9 cellular contexts compared by ENCODE assay signal in genomic region chr1:234875953-234876814, GRCh38.
DNase-seq lines count a peak whose midpoint lies in the region; ATAC-seq and TF ChIP-seq lines count a peak whose summit lies in the region.
"Had no signal": no experiment of that assay in that cellular context is flagged by ENCODE, and none has a peak within 500 bp of the region (broad histone marks: within the 10 kb centered on the region; RNA-seq: fewer than 3 reads in every experiment).

No MANE protein-coding gene starts in this region.

- H3K4me1 ChIP-seq in ACC112 (ENCODE audit: control insufficient read depth, insufficient read depth, low read length, unreplicated experiment) (peaks cover 15% of the 10 kb centered on the region), IMR-90 (ENCODE audit: control insufficient read depth, insufficient read depth, low read length) (peaks cover 4% of the 10 kb centered on the region; the same call in 1 of the 2 replicates), lung (ENCODE audit: control insufficient read depth in 2 of 2, insufficient read depth in 2 of 2, low read length in 2 of 2) (peaks cover 0 to 4% of the 10 kb centered on the region in 2 donors)

- H2BK120ac ChIP-seq in IMR-90 (ENCODE audit: low read depth, low read length), result 0 out of 2 replicates have a peak overlapping the region, but pooled peaks have one; percentile 20

- H2AFZ ChIP-seq in ACC112 (ENCODE audit: low read length, unreplicated experiment) (peak overlapping the region; percentile 10), IMR-90 (replicated peaks; ENCODE audit: low read length, poor library complexity) (peak overlapping the region; percentile 3)

- in situ Hi-C loops in IMR-90 (cut with MboI; ENCODE audit: low sequenced_read_pairs), result no loop called here

- H3K4me3 ChIP-seq in ACC112 (ENCODE audit: low read depth, low read length), result no peak overlapping the region
- no peak overlapping the region for H3K4me3 ChIP-seq in IMR-90 (ENCODE audit: insufficient read depth, low read depth, low read length)
- H3K4me3 ChIP-seq in lung, result no peak overlapping the region

- no peak overlapping the region for H4K8ac ChIP-seq in IMR-90 (ENCODE audit: low read depth in 2 of 2, low read length in 2 of 2)

- 88% methylated on average over 7 of the region's 15 CpGs; no CpG with 5 or more reads in 1 of the 2 experiments for WGBS in IMR-90 (ENCODE audit: extremely low coverage in 2 of 2, insufficient read length in 1 of 2), 2 experiments
- WGBS in lung, 2 donors, result 39 to 46% methylated on average over 15 of the region's 15 CpGs

- peak overlapping the region; percentile 6 for H3K4me3 Mint-ChIP-seq in activated T-helper 17 cell treated with anti-CD3 and anti-CD28 coated beads, Interleukin-2, amount 50 U/mL, for 72 hours
- H3K4me3 Mint-ChIP-seq: activated naive CD4-positive, alpha-beta T cell treated with anti-CD3 and anti-CD28 coated beads, Interleukin-2, amount 50 U/mL, for 24 hours had no signal

- H2AK9ac ChIP-seq in IMR-90 (replicated peaks; ENCODE audit: low read depth, low read length, poor library complexity), result no peak overlapping the region

- POLR2A ChIA-PET in IMR-90 (lab: Charles Lee; ENCODE audit: unreplicated experiment), result no interaction called here

- H3K79me1 ChIP-seq in IMR-90 (ENCODE audit: low read depth in 1 of 2, low read length in 2 of 2), result no peaks in the 10 kb centered on the region

- no peak overlapping the region for H3K9ac ChIP-seq in IMR-90 (ENCODE audit: low read depth, low read length)

- CTCF ChIA-PET in IMR-90 (lab: Yijun Ruan, JAX), result no interaction called here

- no peak overlapping the region for H4K91ac ChIP-seq in IMR-90 (ENCODE audit: insufficient read depth, low read depth, low read length)

- H3K27ac ChIP-seq in ACC112 (ENCODE audit: low read depth, low read length) (peak overlapping the region; percentile 33; the same call in 1 of the 2 replicates), IMR-90 (ENCODE audit: insufficient read depth, low read length) (0 out of 2 replicates have a peak overlapping the region, but pooled peaks have one; percentile 11), lung (ENCODE audit: low read depth in 1 of 2, low read length in 1 of 2) (peak overlapping the region; percentile 7 to 59)

- BruUV-seq in IMR-90 (replicated peaks; lab: Mats Ljungman, UMichigan), result no TSS peak

- H3K4me2 ChIP-seq in IMR-90 (ENCODE audit: low read depth, low read length), result peak overlapping the region; percentile 1

- no peak overlapping the region for H2BK15ac ChIP-seq in IMR-90 (ENCODE audit: low read depth, low read length)

- H4K20me1 ChIP-seq in IMR-90 (ENCODE audit: insufficient read depth, low read length), result no peaks in the 10 kb centered on the region

- peak overlapping the region; percentile 33; the same call in 1 of the 2 replicates for H2BK20ac ChIP-seq in IMR-90 (ENCODE audit: low read depth, low read length)

- H3K4me1 Mint-ChIP-seq in activated T-helper 17 cell treated with anti-CD3 and anti-CD28 coated beads, Interleukin-2, amount 50 U/mL, for 72 hours, result peaks cover 19% of the 10 kb centered on the region

- intact Hi-C loops in IMR-90 (cut with micrococcal nuclease), result loop anchor here (1.0 kb wide), 1 partner anchor 10 kb away; no protein-coding TSS in a partner anchor

- no peaks in the 10 kb centered on the region for H3K9me3 ChIP-seq in IMR-90 (ENCODE audit: control insufficient read depth, insufficient read depth, low read length)
- no peaks in the 10 kb centered on the region for H3K9me3 ChIP-seq in lung (ENCODE audit: control insufficient read depth in 2 of 2, insufficient read depth in 1 of 2, low read length in 1 of 2)

- no peaks in the 10 kb centered on the region for H3K27me3 ChIP-seq in ACC112 (ENCODE audit: insufficient read depth, low read length)
- H3K27me3 ChIP-seq in IMR-90 (ENCODE audit: control insufficient read depth, insufficient read depth, low read length), result no peaks in the 10 kb centered on the region
- H3K27me3 ChIP-seq in lung (ENCODE audit: control insufficient read depth, insufficient read depth), result no peaks in the 10 kb centered on the region

- H2AK5ac ChIP-seq in IMR-90 (ENCODE audit: low read depth, low read length), result peak overlapping the region; percentile 48; the same call in 1 of the 2 replicates

- H2BK5ac ChIP-seq in IMR-90 (ENCODE audit: low read depth, low read length, poor library complexity, severe bottlenecking), result no peak overlapping the region

- H3K14ac ChIP-seq in IMR-90 (replicated peaks; ENCODE audit: low read depth, low read length), result no peak overlapping the region

- H3K4ac ChIP-seq in IMR-90 (ENCODE audit: low read depth, low read length), result peak overlapping the region; percentile 0

- H4K5ac ChIP-seq in IMR-90 (ENCODE audit: low read depth, low read length), result no peak overlapping the region; the same call in 1 of the 2 replicates

- H3K56ac ChIP-seq in IMR-90 (ENCODE audit: extremely low read depth, insufficient read depth, low read length), result no peak overlapping the region

- H3K9me1 ChIP-seq in IMR-90 (ENCODE audit: insufficient read depth, low read length), result no peaks in the 10 kb centered on the region; the same call in none of the 2 replicates

- TF ChIP-seq CTCF in IMR-90 (conservative IDR thresholded peaks at IDR 0.05; ENCODE audit: low read depth, low read length) (no peak), lung (IDR thresholded peaks at IDR 0.05; ENCODE audit: control extremely low read depth, extremely low read depth) (no peak)

- no peaks in the 10 kb centered on the region for H3K36me3 Mint-ChIP-seq in activated T-helper 17 cell treated with anti-CD3 and anti-CD28 coated beads, Interleukin-2, amount 50 U/mL, for 72 hours (ENCODE audit: low read depth)
- H3K36me3 Mint-ChIP-seq: activated naive CD4-positive, alpha-beta T cell treated with anti-CD3 and anti-CD28 coated beads, Interleukin-2, amount 50 U/mL, for 24 hours had no signal

- DNase-seq in IMR-90 (peak; percentile 51), lung (ENCODE audit: low spot score) (peak; percentile 67), COR-L47 (lab: John Stamatoyannopoulos, UW) (no peak), NCI-H446 (lab: John Stamatoyannopoulos, UW) (no peak)

- TF ChIP-seq POLR2A in IMR-90 (IDR thresholded peaks at IDR 0.05; ENCODE audit: low read depth, low read length), result no peak

- ATAC-seq in IMR-90 (ENCODE audit: low read depth) (peak; percentile 88), lung (ENCODE audit: insufficient read depth, low FRiP score) (peak; percentile 71), GM19463 (IDR thresholded peaks at IDR 0.05; ENCODE audit: unreplicated experiment) (no peak), SK-N-SH treated with all-trans-retinoic acid at 6 μM for 48 hours (no peak; the same call in 2 of the 3 replicates)
- ATAC-seq in activated T-helper 17 cell treated with anti-CD3 and anti-CD28 coated beads, Interleukin-2, amount 50 U/mL, for 72 hours (replicated peaks), result peak; percentile 78

- H3K23ac ChIP-seq in IMR-90 (ENCODE audit: low read depth, low read length), result no peak overlapping the region

- dilution Hi-C loops in IMR-90 (cut with HindIII; ENCODE audit: low sequenced_read_pairs, unreplicated experiment), result no loop called here

- H3K18ac ChIP-seq in IMR-90 (ENCODE audit: low read depth, low read length), result peak overlapping the region; percentile 10; the same call in 1 of the 2 replicates

- no peaks in the 10 kb centered on the region for H3K79me2 ChIP-seq in ACC112 (ENCODE audit: control insufficient read depth, insufficient read depth, low read length, unreplicated experiment)

- no peak for TF ChIP-seq RAD21 in IMR-90 (IDR thresholded peaks at IDR 0.05; ENCODE audit: low read length)

- H3K27me3 Mint-ChIP-seq in activated T-helper 17 cell treated with anti-CD3 and anti-CD28 coated beads, Interleukin-2, amount 50 U/mL, for 72 hours, result no peaks in the 10 kb centered on the region
- H3K27me3 Mint-ChIP-seq: activated naive CD4-positive, alpha-beta T cell treated with anti-CD3 and anti-CD28 coated beads, Interleukin-2, amount 50 U/mL, for 24 hours had no signal

- H3K36me3 ChIP-seq in ACC112 (ENCODE audit: insufficient read depth, low read length) (no peaks in the 10 kb centered on the region), IMR-90 (ENCODE audit: control insufficient read depth, insufficient read depth, low read length) (no peaks in the 10 kb centered on the region), lung (ENCODE audit: control insufficient read depth in 2 of 2, insufficient read depth in 2 of 2, low read length in 2 of 2) (no peaks in the 10 kb centered on the region)

- H3K9me3 Mint-ChIP-seq in activated T-helper 17 cell treated with anti-CD3 and anti-CD28 coated beads, Interleukin-2, amount 50 U/mL, for 72 hours, result no peaks in the 10 kb centered on the region
- H3K9me3 Mint-ChIP-seq: activated naive CD4-positive, alpha-beta T cell treated with anti-CD3 and anti-CD28 coated beads, Interleukin-2, amount 50 U/mL, for 24 hours had no signal

- peak overlapping the region; percentile 65 for H3K27ac Mint-ChIP-seq in activated T-helper 17 cell treated with anti-CD3 and anti-CD28 coated beads, Interleukin-2, amount 50 U/mL, for 72 hours
- H3K27ac Mint-ChIP-seq: activated naive CD4-positive, alpha-beta T cell treated with anti-CD3 and anti-CD28 coated beads, Interleukin-2, amount 50 U/mL, for 24 hours had no signal

TF ChIP-seq in IMR-90, 13 proteins besides CTCF, POLR2A, EP300 and RAD21 (continues in another document):
- TF ChIP-seq MXI1 (IDR thresholded peaks at IDR 0.05; ENCODE audit: borderline replicate concordance, low read depth, low read length), result no peak
- TF ChIP-seq RCOR1 (IDR thresholded peaks at IDR 0.05; ENCODE audit: insufficient replicate concordance, low read length), result no peak
- TF ChIP-seq RFX5 (IDR thresholded peaks at IDR 0.05; ENCODE audit: low read depth, low read length), result no peak
- no peak for TF ChIP-seq MAZ (IDR thresholded peaks at IDR 0.05; ENCODE audit: borderline replicate concordance, low read depth, low read length)
- TF ChIP-seq MAFK (IDR thresholded peaks at IDR 0.05; ENCODE audit: low read depth, low read length), result peak; percentile 86
- TF ChIP-seq CEBPB (IDR thresholded peaks at IDR 0.05; ENCODE audit: low read depth, low read length), result peak; percentile 97

TF ChIP-seq in SK-N-SH treated with all-trans-retinoic acid at 6 μM for 48 hours, 23 proteins besides CTCF, POLR2A, EP300 and RAD21:
- TF ChIP-seq ZNF8 (CRISPR knock-in tag; IDR thresholded peaks at IDR 0.05), result no peak
- no peak for TF ChIP-seq ZFP3 (CRISPR knock-in tag; IDR thresholded peaks at IDR 0.05)
- no peak for TF ChIP-seq TOX (CRISPR knock-in tag; IDR thresholded peaks at IDR 0.05; ENCODE audit: borderline replicate concordance)
- TF ChIP-seq GLIS3 (CRISPR knock-in tag; IDR thresholded peaks at IDR 0.05), result no peak
- no peak for TF ChIP-seq ARNTL (CRISPR knock-in tag; IDR thresholded peaks at IDR 0.05; ENCODE audit: borderline replicate concordance, low read depth)

Comparison
In these comparisons a context has a peak if more than half of its experiments do, and no peak if none do; other contexts are left out.
1. ATAC-seq: peak in IMR-90 (single experiment), activated T-helper 17 cell treated with anti-CD3 and anti-CD28 coated beads, Interleukin-2, amount 50 U/mL, for 72 hours (single experiment) and lung (single experiment); none in GM19463 (single experiment) and SK-N-SH treated with all-trans-retinoic acid at 6 μM for 48 hours (single experiment).
2. DNase-seq: peak in IMR-90 (single experiment) and lung (single experiment); none in COR-L47 (single experiment) and NCI-H446 (0 of 2).
3. Peak in every context shown above with its lines, with median percentiles within 50 percentile points of each other: H3K27ac ChIP-seq.